Comparison of ENCODE assay signal across 1 cellular context in genomic region chr3:134794950-134795775, GRCh38.
TF ChIP-seq lines count a peak whose summit lies in the region.

Gene EPHB1, plus strand, starts transcription at chr3:134795260.

TF ChIP-seq in GM23338, 12 proteins besides CTCF, POLR2A, EP300 and RAD21 (continued from another document):
- TF ChIP-seq ZNF462 (CRISPR knock-in tag; IDR thresholded peaks at IDR 0.05) = no peak
